In the genomic region with DNA sequence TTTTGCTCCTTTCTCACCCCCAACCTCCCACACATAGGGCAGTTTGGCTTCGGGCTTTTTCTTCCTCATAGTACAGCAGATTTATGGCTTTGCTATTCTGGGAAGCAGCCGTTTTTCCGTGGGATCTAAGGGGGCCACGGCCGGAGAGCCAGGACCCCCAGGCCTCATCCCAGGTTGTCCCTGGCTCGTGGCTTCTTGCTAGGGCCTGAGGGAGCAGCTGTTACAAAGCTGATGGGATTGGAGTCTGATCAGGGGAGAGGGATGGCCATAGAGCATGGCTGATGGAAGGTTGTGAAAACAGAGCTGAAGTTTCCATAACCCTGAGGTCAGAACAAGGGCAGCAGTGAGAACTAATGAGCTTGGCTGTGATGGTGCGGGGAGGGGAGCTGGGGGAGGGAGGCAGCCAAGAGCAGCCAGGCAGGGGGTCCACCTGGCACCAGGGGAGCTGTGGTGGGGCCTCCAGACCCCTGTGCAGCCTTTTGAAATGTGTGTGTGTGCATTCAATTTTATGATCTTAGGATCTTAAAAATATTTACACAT, we compare ENCODE assay signal across 10 cellular contexts.
DNase-seq lines count a peak whose midpoint lies in the region; ATAC-seq and TF ChIP-seq lines count a peak whose summit lies in the region.
"Had no signal": no experiment of that assay in that cellular context is flagged by ENCODE, and none has a peak within 500 bp of the region (broad histone marks: within the 10 kb centered on the region; RNA-seq: fewer than 3 reads in every experiment).

No MANE protein-coding gene starts in this region.

- no peaks in the 10 kb centered on the region for H3K9me3 ChIP-seq in SJCRH30 (replicated peaks)
- H3K9me3 ChIP-seq in heart left ventricle: no peaks in the 10 kb centered on the region
- no peaks in the 10 kb centered on the region for H3K9me3 ChIP-seq in psoas muscle

- H3K27ac ChIP-seq in SJCRH30: no peak overlapping the region
- H3K27ac ChIP-seq in heart left ventricle: peak overlapping the region in 8 of 12 donors; percentile 20 to 66 (median 47)
- H3K27ac ChIP-seq in psoas muscle: no peak overlapping the region

- H3K4me1 ChIP-seq in SJCRH30: peaks cover 5% of the 10 kb centered on the region; the same call in 1 of the 2 replicates
- peaks cover 0 to 19% (median 0%) of the 10 kb centered on the region in 12 donors for H3K4me1 ChIP-seq in heart left ventricle
- no peaks in the 10 kb centered on the region for H3K4me1 ChIP-seq in psoas muscle

- H3K4me3 ChIP-seq in SJCRH30: peak overlapping the region; percentile 42
- H3K4me3 ChIP-seq in heart left ventricle: peak overlapping the region in 10 of 12 donors; percentile 0 to 48 (median 33)
- H3K4me3 ChIP-seq in psoas muscle: peak overlapping the region; percentile 25

- TF ChIP-seq CTCF in heart left ventricle (IDR thresholded peaks at IDR 0.05) (no peak), psoas muscle (IDR thresholded peaks at IDR 0.05) (no peak)

- 53 to 61% (median 60%) methylated on average over 7 of the region's 7 CpGs for WGBS in heart left ventricle, 4 donors
- 38 to 41% (median 39%) methylated on average over 7 of the region's 7 CpGs for WGBS in psoas muscle, 3 donors

- ATAC-seq in heart left ventricle (peak in 2 of 4 donors; percentile 31 to 48), psoas muscle (no peak)

- H3K36me3 ChIP-seq in SJCRH30: no peaks in the 10 kb centered on the region
- H3K36me3 ChIP-seq in heart left ventricle: no peaks in the 10 kb centered on the region
- H3K36me3 ChIP-seq in psoas muscle (ENCODE audit: insufficient read depth in 1 of 2, low read depth in 1 of 2): no peaks in the 10 kb centered on the region

- no peak for TF ChIP-seq POLR2A in heart left ventricle (IDR thresholded peaks at IDR 0.05)

- DNase-seq in HuH-7 (ENCODE audit: low spot score) (peak; percentile 84), SJCRH30 (peak; percentile 18 to 45), heart left ventricle (peak in 1 of 5 donors; percentile 20), psoas muscle (no peak), AG08396 (ENCODE audit: low spot score) (no peak), NCI-H345 treated with DMSO at 0.1 percent for 48 hours (lab: John Stamatoyannopoulos, UW; ENCODE audit: unreplicated experiment) (no peak), DMS153 treated with DMSO at 0.1 percent for 48 hours (lab: John Stamatoyannopoulos, UW; ENCODE audit: unreplicated experiment) (no peak), NCI-H510A treated with DMSO at 0.1 percent for 48 hours (lab: John Stamatoyannopoulos, UW) (no peak)
- DNase-seq: activated CD4-positive, alpha-beta T cell treated with anti-CD3 and anti-CD28 coated beads for 4 hours; amniotic stem cell had no signal

- no peaks in the 10 kb centered on the region; the same call in 1 of the 2 replicates for H3K27me3 ChIP-seq in SJCRH30
- no peaks in the 10 kb centered on the region for H3K27me3 ChIP-seq in heart left ventricle
- no peaks in the 10 kb centered on the region for H3K27me3 ChIP-seq in psoas muscle (ENCODE audit: insufficient read depth in 3 of 3, low read length in 2 of 3)

- intact Hi-C loops in heart left ventricle (cut with DNase I): no loop called here
- intact Hi-C loops in psoas muscle (cut with DNase I): no loop called here

Comparison
In these comparisons a context has a peak if more than half of its experiments do, and no peak if none do; other contexts are left out.
1. DNase-seq: peak in HuH-7 (single experiment) and SJCRH30 (2 of 2); none in psoas muscle (0 of 2), AG08396 (single experiment), NCI-H345 treated with DMSO at 0.1 percent for 48 hours (single experiment), DMS153 treated with DMSO at 0.1 percent for 48 hours (single experiment) and NCI-H510A treated with DMSO at 0.1 percent for 48 hours (single experiment).
2. H3K27ac ChIP-seq: peak in heart left ventricle (8 of 12); none in SJCRH30 (single experiment) and psoas muscle (single experiment).
3. Peak in every context shown above with its lines, with median percentiles within 50 percentile points of each other: H3K4me3 ChIP-seq.